Comparison of ENCODE assay signal across 1 cellular context in genomic region chr22:20441631-20442484, GRCh38.
TF ChIP-seq lines count a peak whose summit lies in the region.

No MANE protein-coding gene starts in this region.

TF ChIP-seq in IMR-90, 13 proteins besides CTCF, POLR2A, EP300 and RAD21:
- peak; percentile 54 for TF ChIP-seq CEBPB (IDR thresholded peaks at IDR 0.05; ENCODE audit: low read depth, low read length)
- TF ChIP-seq SMC3 (IDR thresholded peaks at IDR 0.05; ENCODE audit: low read depth, low read length), result no peak
